In genomic region chr12:112419269-112420133, GRCh38 we compare ENCODE assay signal across 1 cellular context.
TF ChIP-seq lines count a peak whose summit lies in the region.

No MANE protein-coding gene starts in this region.

TF ChIP-seq in GM23338, 12 proteins besides CTCF, POLR2A, EP300 and RAD21 (continued from another document):
- TF ChIP-seq ZNF462 (CRISPR knock-in tag; IDR thresholded peaks at IDR 0.05), result no peak
- no peak for TF ChIP-seq POLR2AphosphoS5 (IDR thresholded peaks at IDR 0.05; ENCODE audit: low read depth)
- no peak for TF ChIP-seq EZH2 (IDR thresholded peaks at IDR 0.05; ENCODE audit: low read depth, unreplicated experiment)
- no peak for TF ChIP-seq ZNF114 (CRISPR knock-in tag; IDR thresholded peaks at IDR 0.05)
- no peak for TF ChIP-seq STAT1 (IDR thresholded peaks at IDR 0.05; ENCODE audit: unreplicated experiment)
- TF ChIP-seq EZH2phosphoT487 (IDR thresholded peaks at IDR 0.05; ENCODE audit: unreplicated experiment), result no peak
- TF ChIP-seq ZNF331 (CRISPR knock-in tag; IDR thresholded peaks at IDR 0.05; ENCODE audit: low read depth), result no peak
- TF ChIP-seq ETS1 (IDR thresholded peaks at IDR 0.05), result no peak
